ENCODE assay signal across 8 cellular contexts in genomic region chrX:24426340-24426913, GRCh38. TPM values are rescaled to one million over a fixed set of nuclear protein-coding genes. Genes with fewer than 3 reads are reported as not detected.
A peak's percentile ranks its signal among the peaks of the same experiment; 100 is the strongest.
DNase-seq lines count a peak whose midpoint lies in the region; ATAC-seq and TF ChIP-seq lines count a peak whose summit lies in the region.
"Had no signal": no experiment of that assay in that cellular context is flagged by ENCODE, and none has a peak within 500 bp of the region (broad histone marks: within the 10 kb centered on the region; RNA-seq: fewer than 3 reads in every experiment).

No MANE protein-coding gene starts in this region.

- H3K4me2 ChIP-seq in OCI-LY1 (ENCODE audit: low read length): no peak overlapping the region
- no peak overlapping the region for H3K4me2 ChIP-seq in mesenchymal stem cell (ENCODE audit: low read length, poor library complexity, severe bottlenecking)

- H2AFZ ChIP-seq in OCI-LY1 (ENCODE audit: low read length) (peak overlapping the region; percentile 89; the same call in 1 of the 2 replicates), mesenchymal stem cell (ENCODE audit: low read depth, low read length) (no peak overlapping the region)

- H2BK15ac ChIP-seq in mesenchymal stem cell (ENCODE audit: low read depth, poor library complexity, severe bottlenecking): no peak overlapping the region

- H3K79me1 ChIP-seq in mesenchymal stem cell (replicated peaks; ENCODE audit: low read length, poor library complexity, severe bottlenecking): no peaks in the 10 kb centered on the region

- POLR2A ChIA-PET in HEK293T (lab: Yijun Ruan, JAX): no interaction called here

- DNase-seq in epithelial cell of prostate (ENCODE audit: low read depth, low spot score) (peak; percentile 74), renal cortical epithelial cell (ENCODE audit: low read depth) (peak; percentile 44), mesenchymal stem cell (no peak), HEK293T (ENCODE audit: extremely low spot score) (no peak), amniotic stem cell (lab: John Stamatoyannopoulos, UW) (no peak)
- DNase-seq: NCI-H69 had no signal

- H3K36me3 ChIP-seq in OCI-LY1 (ENCODE audit: insufficient read depth, low read length): no peaks in the 10 kb centered on the region
- no peaks in the 10 kb centered on the region for H3K36me3 ChIP-seq in mesenchymal stem cell (ENCODE audit: control insufficient read depth in 1 of 2, insufficient read depth in 2 of 2, low read depth in 1 of 2, low read length in 2 of 2)

- H3K79me2 ChIP-seq in OCI-LY1 (ENCODE audit: insufficient read depth, low read length): no peaks in the 10 kb centered on the region

- H3K23ac ChIP-seq in mesenchymal stem cell (ENCODE audit: low read length in 2 of 2): no peak overlapping the region

- CTCF ChIA-PET in HEK293T (lab: Yijun Ruan, JAX): no interaction called here

- H4K91ac ChIP-seq in mesenchymal stem cell (ENCODE audit: low read length): no peak overlapping the region

- H3K27me3 ChIP-seq in OCI-LY1 (ENCODE audit: insufficient read depth, low read length): no peaks in the 10 kb centered on the region
- H3K27me3 ChIP-seq in mesenchymal stem cell (ENCODE audit: control insufficient read depth in 1 of 2, insufficient read depth in 1 of 2, low read length in 2 of 2): no peaks in the 10 kb centered on the region

- H3K14ac ChIP-seq in mesenchymal stem cell (ENCODE audit: low read length in 2 of 2): no peak overlapping the region

- peak overlapping the region in 1 of 2 experiments; percentile 8 for H3K18ac ChIP-seq in mesenchymal stem cell (ENCODE audit: low read depth in 1 of 2, low read length in 2 of 2)

- H3K27ac ChIP-seq in OCI-LY1 (ENCODE audit: low read depth, low read length, poor library complexity, severe bottlenecking) (no peak overlapping the region), epithelial cell of prostate (peak overlapping the region; percentile 62), mesenchymal stem cell (ENCODE audit: low read length, poor library complexity, severe bottlenecking) (no peak overlapping the region)

- no peaks in the 10 kb centered on the region for H3F3A ChIP-seq in OCI-LY1 (ENCODE audit: insufficient read depth, low read length)

- ATAC-seq in GM19351 (IDR thresholded peaks at IDR 0.05; ENCODE audit: unreplicated experiment): peak; percentile 69

- H3K4me1 ChIP-seq in OCI-LY1 (ENCODE audit: insufficient read depth, low read length, severe bottlenecking): no peaks in the 10 kb centered on the region
- no peaks in the 10 kb centered on the region for H3K4me1 ChIP-seq in mesenchymal stem cell (ENCODE audit: control insufficient read depth, insufficient read depth, low read depth, low read length)

- no peak overlapping the region for H2AK5ac ChIP-seq in mesenchymal stem cell (ENCODE audit: low read length, severe bottlenecking)

- H2BK12ac ChIP-seq in mesenchymal stem cell (ENCODE audit: low read length in 2 of 2): no peak overlapping the region

- H2BK120ac ChIP-seq in mesenchymal stem cell (ENCODE audit: low read depth, low read length): no peak overlapping the region

- no peak overlapping the region for H3K4ac ChIP-seq in mesenchymal stem cell (ENCODE audit: low read depth in 1 of 2, low read length in 2 of 2)

- H3K9me2 ChIP-seq in OCI-LY1 (ENCODE audit: low read depth, low read length): no peaks in the 10 kb centered on the region

- no peak for TF ChIP-seq CTCF in OCI-LY1 (IDR thresholded peaks at IDR 0.05; ENCODE audit: low read length)

- H3K9ac ChIP-seq in OCI-LY1 (ENCODE audit: low read length) (no peak overlapping the region), mesenchymal stem cell (ENCODE audit: low read length) (no peak overlapping the region)

- H3K4me3 ChIP-seq in OCI-LY1 (ENCODE audit: low read depth, low read length, poor library complexity, severe bottlenecking) (no peak overlapping the region), mesenchymal stem cell (ENCODE audit: insufficient read depth in 1 of 2, low read depth in 1 of 2, low read length in 2 of 2) (no peak overlapping the region)

- H4K8ac ChIP-seq in mesenchymal stem cell (ENCODE audit: low read length): no peak overlapping the region

- H2BK5ac ChIP-seq in mesenchymal stem cell (ENCODE audit: low read depth, low read length, poor library complexity, severe bottlenecking): no peak overlapping the region

- H3K9me3 ChIP-seq in OCI-LY1 (ENCODE audit: low read length): no peaks in the 10 kb centered on the region
- H3K9me3 ChIP-seq in mesenchymal stem cell (ENCODE audit: control insufficient read depth, low read length): no peaks in the 10 kb centered on the region

- 90% methylated on average over 1 of the region's 2 CpGs for WGBS in mesenchymal stem cell

- H4K20me1 ChIP-seq in OCI-LY1 (ENCODE audit: insufficient read depth, low read length): no peaks in the 10 kb centered on the region

TF ChIP-seq in HEK293T, 16 proteins besides CTCF, POLR2A, EP300 and RAD21:
- TF ChIP-seq FOXM1 (IDR thresholded peaks at IDR 0.05; ENCODE audit: borderline replicate concordance) (no peak), FOXA1 (IDR thresholded peaks at IDR 0.05) (no peak), HDGF (IDR thresholded peaks at IDR 0.05; ENCODE audit: borderline replicate concordance) (no peak), SUZ12 (IDR thresholded peaks at IDR 0.05) (no peak), BHLHE40 (IDR thresholded peaks at IDR 0.05; ENCODE audit: borderline replicate concordance) (no peak), CTBP1 (IDR thresholded peaks at IDR 0.05; ENCODE audit: borderline replicate concordance) (no peak), FOXK2 (IDR thresholded peaks at IDR 0.05) (no peak), ELF4 (IDR thresholded peaks at IDR 0.05) (no peak), ZNF384 (IDR thresholded peaks at IDR 0.05) (no peak), SP1 (IDR thresholded peaks at IDR 0.05) (no peak)

RNA-seq across cellular contexts. Expression of gene PDK3, which starts 38.7 kb away (rescaled TPM):
- 11.6 and 20.4 TPM in 2 replicates for total RNA-seq in renal cortical epithelial cell
- 2.3 TPM for polyA plus RNA-seq in mesenchymal stem cell (2013, experiment 1 of 2)
- 2.1 TPM for polyA plus RNA-seq in mesenchymal stem cell (2013, experiment 2 of 2)

Comparison
In these comparisons a context has a peak if more than half of its experiments do, and no peak if none do; other contexts are left out.
1. DNase-seq: peak in epithelial cell of prostate (single experiment) and renal cortical epithelial cell (single experiment); none in mesenchymal stem cell (single experiment), HEK293T (single experiment) and amniotic stem cell (single experiment).